Comparison of ENCODE assay signal across 8 cellular contexts in genomic region chr11:118792642-118793124, GRCh38. TPM values are rescaled to one million over a fixed set of nuclear protein-coding genes. Genes with fewer than 3 reads are reported as not detected.
DNase-seq lines count a peak whose midpoint lies in the region; ATAC-seq, FAIRE-seq and TF ChIP-seq lines count a peak whose summit lies in the region.

No MANE protein-coding gene starts in this region.

- H3K4me1 ChIP-seq in A549 = peaks cover 17% of the 10 kb centered on the region

- peak; percentile 86 to 93 for DNase-seq in A549 (ENCODE audit: low read depth in 1 of 2, low spot score in 1 of 2)
- peak; percentile 98 for DNase-seq in NOMO-1 treated with DMSO at 0.1 percent for 48 hours (lab: John Stamatoyannopoulos, UW; ENCODE audit: unreplicated experiment)
- DNase-seq in activated T-cell treated with anti-CD3 and anti-CD28 coated beads for 1 hour (ENCODE audit: low read depth) = peak; percentile 23
- peak; percentile 89 for DNase-seq in epithelial cell of esophagus (ENCODE audit: low read depth)
- peak; percentile 83 for DNase-seq in midbrain (lab: John Stamatoyannopoulos, UW)
- peak; percentile 52 to 59 for DNase-seq in stimulated activated CD8-positive, alpha-beta memory T cell treated with anti-CD3 and anti-CD28 coated beads, Interleukin-15, amount 100 ng/mL, for 48 hours (ENCODE audit: low read depth in 2 of 2)

- H3K27ac ChIP-seq in A549 = peak overlapping the region; percentile 100

- H3K4me3 ChIP-seq in A549 (peak overlapping the region; percentile 69), epithelial cell of esophagus (ENCODE audit: low read length) (peak overlapping the region; percentile 96)

- no peak for TF ChIP-seq POLR2A in A549 (IDR thresholded peaks at IDR 0.05; ENCODE audit: low read length)

- peak overlapping the region; percentile 91 for H3K4me2 ChIP-seq in A549

- POLR2A ChIA-PET in A549 (lab: Yijun Ruan, JAX) = interaction anchor here (1.1 kb wide), 1 partner anchor 133 kb away, joined by 4 read pairs; the partner anchor contains the start of gene BCL9L

- TF ChIP-seq CTCF in A549 (IDR thresholded peaks at IDR 0.05) = no peak
- TF ChIP-seq CTCF in epithelial cell of esophagus (IDR thresholded peaks at IDR 0.05; ENCODE audit: insufficient read depth, low read depth, low read length, missing control alignments) = no peak

- WGBS in A549 (ENCODE audit: missing lambda C conversion rate) = 11% methylated on average over 7 of the region's 7 CpGs

- no peak for TF ChIP-seq RAD21 in A549 (conservative IDR thresholded peaks at IDR 0.05 in 1 of 2, IDR thresholded peaks at IDR 0.05 in 1 of 2)

- peak; percentile 76 to 87 for ATAC-seq in A549
- peak; percentile 56 for ATAC-seq in GM18520 (IDR thresholded peaks at IDR 0.05; ENCODE audit: unreplicated experiment)
- peak; percentile 46 for ATAC-seq in HG03064 (IDR thresholded peaks at IDR 0.05; ENCODE audit: low read depth, unreplicated experiment)

- no peaks in the 10 kb centered on the region for H3K9me3 ChIP-seq in A549

- CTCF ChIA-PET in A549 (lab: Yijun Ruan, JAX) = interaction anchor here (0.6 to 3.9 kb wide), 9 partner anchors 8 to 165 kb away, joined by 3 to 18 read pairs (median 4); partner anchors contain the start of gene BCL9L

- no peak for TF ChIP-seq EP300 in A549 (IDR thresholded peaks at IDR 0.05)

- no peak for FAIRE-seq in A549 (lab: Jason Lieb, UNC)

TF ChIP-seq in A549, 52 proteins besides CTCF, POLR2A, EP300 and RAD21:
- TF ChIP-seq, protein P1, sequence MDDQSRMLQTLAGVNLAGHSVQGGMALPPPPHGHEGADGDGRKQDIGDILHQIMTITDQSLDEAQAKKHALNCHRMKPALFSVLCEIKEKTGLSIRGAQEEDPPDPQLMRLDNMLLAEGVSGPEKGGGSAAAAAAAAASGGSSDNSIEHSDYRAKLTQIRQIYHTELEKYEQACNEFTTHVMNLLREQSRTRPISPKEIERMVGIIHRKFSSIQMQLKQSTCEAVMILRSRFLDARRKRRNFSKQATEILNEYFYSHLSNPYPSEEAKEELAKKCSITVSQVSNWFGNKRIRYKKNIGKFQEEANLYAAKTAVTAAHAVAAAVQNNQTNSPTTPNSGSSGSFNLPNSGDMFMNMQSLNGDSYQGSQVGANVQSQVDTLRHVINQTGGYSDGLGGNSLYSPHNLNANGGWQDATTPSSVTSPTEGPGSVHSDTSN (IDR thresholded peaks at IDR 0.05) = no peak
- TF ChIP-seq JUN (IDR thresholded peaks at IDR 0.05) = peak; percentile 39 to 66; a peak in 1 of 5 replicates
- no peak for TF ChIP-seq EHF (CRISPR knock-in tag; IDR thresholded peaks at IDR 0.05)
- TF ChIP-seq BCL3 (IDR thresholded peaks at IDR 0.05) = peak; percentile 46; the same call in 1 of the 3 replicates
- TF ChIP-seq HMGXB4 (CRISPR knock-in tag; IDR thresholded peaks at IDR 0.05; ENCODE audit: borderline replicate concordance) = no peak
- TF ChIP-seq ZFP36 (IDR thresholded peaks at IDR 0.05; ENCODE audit: borderline replicate concordance, partially characterized antibody) = no peak
- TF ChIP-seq CBX8 (IDR thresholded peaks at IDR 0.05) = no peak
- TF ChIP-seq, protein P2, sequence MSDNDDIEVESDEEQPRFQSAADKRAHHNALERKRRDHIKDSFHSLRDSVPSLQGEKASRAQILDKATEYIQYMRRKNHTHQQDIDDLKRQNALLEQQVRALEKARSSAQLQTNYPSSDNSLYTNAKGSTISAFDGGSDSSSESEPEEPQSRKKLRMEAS (IDR thresholded peaks at IDR 0.05) = 0 out of 2 replicates have a peak, but pooled peaks have one; percentile 26

RNA-seq across cellular contexts. Expression of gene DDX6, which starts 1.7 kb away (rescaled TPM):
- 41.4 and 43.8 TPM in 2 replicates for polyA plus RNA-seq in A549 (2011; rRNA removed)
- polyA plus RNA-seq in A549 (2012; cell fraction: cytosol; rRNA removed) = 3.2 and 4.6 TPM in 2 replicates
- polyA plus RNA-seq in A549 (2012; cell fraction: nucleus; rRNA removed) = 3.1 and 5.9 TPM in 2 replicates
- 35.1 to 37.7 TPM (median 36.3 TPM) in 3 replicates for polyA plus RNA-seq in A549 (2017; fragmentation: RNase III; extraction: RNeasy Plus Mini Kit Qiagen cat#74134 plus additional on column Dnase treatment)
- 70.5 and 78.4 TPM in 2 replicates for polyA minus RNA-seq in A549 (2011; rRNA and poly(A)+ RNA removed)

Comparison
In these comparisons a context has a peak if more than half of its experiments do, and no peak if none do; other contexts are left out.
1. Peak in every context shown above with its lines: DNase-seq, ATAC-seq, H3K4me3 ChIP-seq and H3K27ac ChIP-seq.
2. DNase-seq: peak in every context shown above with its lines; median percentile 98 in NOMO-1 treated with DMSO at 0.1 percent for 48 hours; 90 in A549; 89 in epithelial cell of esophagus; 83 in midbrain; 56 in stimulated activated CD8-positive, alpha-beta memory T cell treated with anti-CD3 and anti-CD28 coated beads, Interleukin-15, amount 100 ng/mL, for 48 hours; 23 in activated T-cell treated with anti-CD3 and anti-CD28 coated beads for 1 hour.